Comparison of ENCODE assay signal across 8 cellular contexts in the genomic region with DNA sequence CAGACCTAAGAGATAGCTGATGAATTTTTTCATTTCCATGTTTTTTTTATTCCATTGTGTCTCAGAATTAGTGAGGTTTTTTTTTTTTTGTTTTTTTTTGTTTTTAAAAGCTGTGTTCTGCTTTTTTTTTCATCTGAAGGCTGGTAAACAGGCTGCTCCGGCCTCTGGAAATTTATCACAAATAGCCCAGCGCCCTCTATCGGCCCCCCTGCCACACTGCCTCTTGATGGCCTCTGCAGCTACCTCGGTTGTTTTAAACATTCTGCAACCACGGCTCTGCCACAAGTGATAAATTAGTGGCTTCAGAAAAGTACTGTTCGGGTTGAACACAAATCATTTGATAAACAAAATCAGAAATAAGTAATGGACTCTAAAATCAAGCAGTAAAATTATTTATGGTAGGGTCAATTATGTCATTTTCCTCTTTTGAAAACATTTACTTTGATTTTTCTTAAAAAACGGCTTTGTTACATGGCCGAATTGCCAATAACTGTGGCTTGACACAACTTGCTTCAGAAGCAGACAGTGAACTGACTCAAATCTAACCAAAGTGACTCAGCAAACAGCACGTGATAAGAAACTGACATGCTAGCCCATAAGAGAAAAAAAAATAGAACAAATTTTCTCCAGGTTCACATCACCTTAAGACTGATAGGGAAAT.
A peak's percentile ranks its signal among the peaks of the same experiment; 100 is the strongest.
DNase-seq lines count a peak whose midpoint lies in the region; ATAC-seq and TF ChIP-seq lines count a peak whose summit lies in the region.

No MANE protein-coding gene starts in this region.

- ATAC-seq in GM18517 (IDR thresholded peaks at IDR 0.05; ENCODE audit: unreplicated experiment) (peak; percentile 73), HG03520 (IDR thresholded peaks at IDR 0.05; ENCODE audit: unreplicated experiment) (peak; percentile 58)

- POLR2A ChIA-PET in PC-9 (lab: Charles Lee; ENCODE audit: unreplicated experiment): no interaction called here

- H3K27me3 ChIP-seq in PC-9 (ENCODE audit: insufficient read depth, low read depth): no peaks in the 10 kb centered on the region

- H3K79me2 ChIP-seq in PC-9 (ENCODE audit: low read depth): no peaks in the 10 kb centered on the region

- no peak overlapping the region for H2AFZ ChIP-seq in PC-9

- no TSS peak for BruUV-seq in PC-9 (replicated peaks; lab: Mats Ljungman, UMichigan)

- H3K9me2 ChIP-seq in PC-9 (ENCODE audit: insufficient read depth): no peaks in the 10 kb centered on the region

- intact Hi-C loops in PC-9 (cut with micrococcal nuclease; ENCODE audit: unreplicated experiment) (loop anchor here (5.0 kb wide), 1 partner anchor 1147 kb away; no protein-coding TSS in a partner anchor), posterior vena cava (cut with DNase I) (no loop called here)

- H4K20me1 ChIP-seq in PC-9 (ENCODE audit: insufficient read depth): no peaks in the 10 kb centered on the region

- no peaks in the 10 kb centered on the region for H3F3A ChIP-seq in PC-9 (ENCODE audit: insufficient read depth, low read depth)

- H3K4me1 ChIP-seq in PC-9 (replicated peaks; ENCODE audit: insufficient read depth): no peaks in the 10 kb centered on the region

- H3K9me3 ChIP-seq in PC-9 (ENCODE audit: insufficient read depth, low read depth): no peaks in the 10 kb centered on the region

- H3K4me2 ChIP-seq in PC-9: no peak overlapping the region

- H3K36me3 ChIP-seq in PC-9 (ENCODE audit: low read depth): no peaks in the 10 kb centered on the region

- H3K4me3 ChIP-seq in PC-9: no peak overlapping the region

- peak; percentile 77 for DNase-seq in Ammon's horn (ENCODE audit: low spot score)
- DNase-seq in PC-9: peak in 1 of 2 experiments; percentile 55
- peak; percentile 0 to 6 for DNase-seq in activated T-helper 1 cell treated with anti-CD3 and anti-CD28 coated beads, Interleukin-2, amount 50 U/mL, for 16 hours (ENCODE audit: low read depth in 1 of 2, low spot score in 1 of 2)
- peak; percentile 45 for DNase-seq in glomerular visceral epithelial cell (ENCODE audit: extremely low spot score)
- DNase-seq in posterior vena cava (ENCODE audit: low spot score): peak; percentile 88
- no peak for DNase-seq in mesenteric fat pad (ENCODE audit: low spot score)

- CTCF ChIA-PET in PC-9 (lab: Charles Lee): interaction anchor here (0.6 to 1.4 kb wide), 5 partner anchors 16 to 1787 kb away, joined by 3 to 7 read pairs (median 3); no protein-coding TSS in a partner anchor

- peak; percentile 71 for TF ChIP-seq CTCF in PC-9 (conservative IDR thresholded peaks at IDR 0.05)

- H3K27ac ChIP-seq in PC-9: no peak overlapping the region
